ENCODE assay signal across 1 cellular context in the genomic region with DNA sequence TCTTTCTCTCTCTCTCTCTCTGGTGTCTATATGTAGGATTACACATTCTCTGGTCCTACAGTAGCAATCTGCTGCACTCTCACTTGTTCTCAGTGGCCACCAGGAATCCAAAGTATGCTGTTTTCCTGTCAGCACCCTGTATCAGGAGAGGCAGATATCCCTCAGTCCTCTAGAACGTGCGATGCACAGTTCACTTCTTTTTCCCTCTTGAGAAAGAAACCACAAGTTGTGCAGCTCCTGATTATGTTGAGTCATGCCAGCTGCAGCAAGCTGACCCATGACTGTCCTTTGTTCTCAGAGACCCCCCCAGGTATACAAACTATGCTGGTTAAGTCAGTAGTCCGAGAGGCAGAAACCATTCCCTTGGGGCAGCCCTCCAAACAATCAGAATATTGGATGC.
TF ChIP-seq lines count a peak whose summit lies in the region.

No MANE protein-coding gene starts in this region.

TF ChIP-seq in GM23338, 12 proteins besides CTCF, POLR2A, EP300 and RAD21 (continued from another document):
- TF ChIP-seq, protein P1, sequence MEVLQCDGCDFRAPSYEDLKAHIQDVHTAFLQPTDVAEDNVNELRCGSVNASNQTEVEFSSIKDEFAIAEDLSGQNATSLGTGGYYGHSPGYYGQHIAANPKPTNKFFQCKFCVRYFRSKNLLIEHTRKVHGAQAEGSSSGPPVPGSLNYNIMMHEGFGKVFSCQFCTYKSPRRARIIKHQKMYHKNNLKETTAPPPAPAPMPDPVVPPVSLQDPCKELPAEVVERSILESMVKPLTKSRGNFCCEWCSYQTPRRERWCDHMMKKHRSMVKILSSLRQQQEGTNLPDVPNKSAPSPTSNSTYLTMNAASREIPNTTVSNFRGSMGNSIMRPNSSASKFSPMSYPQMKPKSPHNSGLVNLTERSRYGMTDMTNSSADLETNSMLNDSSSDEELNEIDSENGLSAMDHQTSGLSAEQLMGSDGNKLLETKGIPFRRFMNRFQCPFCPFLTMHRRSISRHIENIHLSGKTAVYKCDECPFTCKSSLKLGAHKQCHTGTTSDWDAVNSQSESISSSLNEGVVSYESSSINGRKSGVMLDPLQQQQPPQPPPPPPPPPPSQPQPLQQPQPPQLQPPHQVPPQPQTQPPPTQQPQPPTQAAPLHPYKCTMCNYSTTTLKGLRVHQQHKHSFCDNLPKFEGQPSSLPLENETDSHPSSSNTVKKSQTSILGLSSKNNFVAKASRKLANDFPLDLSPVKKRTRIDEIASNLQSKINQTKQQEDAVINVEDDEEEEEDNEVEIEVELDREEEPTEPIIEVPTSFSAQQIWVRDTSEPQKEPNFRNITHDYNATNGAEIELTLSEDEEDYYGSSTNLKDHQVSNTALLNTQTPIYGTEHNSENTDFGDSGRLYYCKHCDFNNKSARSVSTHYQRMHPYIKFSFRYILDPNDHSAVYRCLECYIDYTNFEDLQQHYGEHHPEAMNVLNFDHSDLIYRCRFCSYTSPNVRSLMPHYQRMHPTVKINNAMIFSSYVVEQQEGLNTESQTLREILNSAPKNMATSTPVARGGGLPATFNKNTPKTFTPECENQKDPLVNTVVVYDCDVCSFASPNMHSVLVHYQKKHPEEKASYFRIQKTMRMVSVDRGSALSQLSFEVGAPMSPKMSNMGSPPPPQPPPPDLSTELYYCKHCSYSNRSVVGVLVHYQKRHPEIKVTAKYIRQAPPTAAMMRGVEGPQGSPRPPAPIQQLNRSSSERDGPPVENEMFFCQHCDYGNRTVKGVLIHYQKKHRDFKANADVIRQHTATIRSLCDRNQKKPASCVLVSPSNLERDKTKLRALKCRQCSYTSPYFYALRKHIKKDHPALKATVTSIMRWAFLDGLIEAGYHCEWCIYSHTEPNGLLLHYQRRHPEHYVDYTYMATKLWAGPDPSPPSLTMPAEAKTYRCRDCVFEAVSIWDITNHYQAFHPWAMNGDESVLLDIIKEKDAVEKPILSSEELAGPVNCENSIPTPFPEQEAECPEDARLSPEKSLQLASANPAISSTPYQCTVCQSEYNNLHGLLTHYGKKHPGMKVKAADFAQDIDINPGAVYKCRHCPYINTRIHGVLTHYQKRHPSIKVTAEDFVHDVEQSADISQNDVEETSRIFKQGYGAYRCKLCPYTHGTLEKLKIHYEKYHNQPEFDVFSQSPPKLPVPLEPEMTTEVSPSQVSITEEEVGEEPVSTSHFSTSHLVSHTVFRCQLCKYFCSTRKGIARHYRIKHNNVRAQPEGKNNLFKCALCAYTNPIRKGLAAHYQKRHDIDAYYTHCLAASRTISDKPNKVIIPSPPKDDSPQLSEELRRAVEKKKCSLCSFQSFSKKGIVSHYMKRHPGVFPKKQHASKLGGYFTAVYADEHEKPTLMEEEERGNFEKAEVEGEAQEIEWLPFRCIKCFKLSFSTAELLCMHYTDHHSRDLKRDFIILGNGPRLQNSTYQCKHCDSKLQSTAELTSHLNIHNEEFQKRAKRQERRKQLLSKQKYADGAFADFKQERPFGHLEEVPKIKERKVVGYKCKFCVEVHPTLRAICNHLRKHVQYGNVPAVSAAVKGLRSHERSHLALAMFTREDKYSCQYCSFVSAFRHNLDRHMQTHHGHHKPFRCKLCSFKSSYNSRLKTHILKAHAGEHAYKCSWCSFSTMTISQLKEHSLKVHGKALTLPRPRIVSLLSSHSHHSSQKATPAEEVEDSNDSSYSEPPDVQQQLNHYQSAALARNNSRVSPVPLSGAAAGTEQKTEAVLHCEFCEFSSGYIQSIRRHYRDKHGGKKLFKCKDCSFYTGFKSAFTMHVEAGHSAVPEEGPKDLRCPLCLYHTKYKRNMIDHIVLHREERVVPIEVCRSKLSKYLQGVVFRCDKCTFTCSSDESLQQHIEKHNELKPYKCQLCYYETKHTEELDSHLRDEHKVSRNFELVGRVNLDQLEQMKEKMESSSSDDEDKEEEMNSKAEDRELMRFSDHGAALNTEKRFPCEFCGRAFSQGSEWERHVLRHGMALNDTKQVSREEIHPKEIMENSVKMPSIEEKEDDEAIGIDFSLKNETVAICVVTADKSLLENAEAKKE (CRISPR knock-in tag; IDR thresholded peaks at IDR 0.05) = no peak
